In genomic region chr11:76620471-76620870, GRCh38 we compare ENCODE assay signal across 22 cellular contexts. TPM values are rescaled to one million over a fixed set of nuclear protein-coding genes. Genes with fewer than 3 reads are reported as not detected.
A peak's percentile ranks its signal among the peaks of the same experiment; 100 is the strongest.
DNase-seq lines count a peak whose midpoint lies in the region; ATAC-seq, FAIRE-seq and TF ChIP-seq lines count a peak whose summit lies in the region.
"Had no signal": no experiment of that assay in that cellular context is flagged by ENCODE, and none has a peak within 500 bp of the region (broad histone marks: within the 10 kb centered on the region; RNA-seq: fewer than 3 reads in every experiment).

No MANE protein-coding gene starts in this region.

- DNase-seq in AG09319 (ENCODE audit: extremely low read depth, low read depth) (peak; percentile 51), HT1080 (ENCODE audit: low read depth) (peak; percentile 37), bronchial epithelial cell (ENCODE audit: low read depth) (peak; percentile 20), kidney glomerular epithelial cell (lab: John Stamatoyannopoulos, UW) (peak; percentile 7), GM23338 (ENCODE audit: low spot score) (no peak), GM13976 (ENCODE audit: low spot score) (no peak)
- DNase-seq in activated T-helper 1 cell treated with anti-CD3 and anti-CD28 coated beads, Interleukin-12 subunit alpha, Interleukin-12 subunit beta, Interleukin-2, Interleukin-4 antibody, amounts not matched to agents 30 ng/mL and 10 ng/mL and 1 ng/mL, durations not matched to agents 14 hours and 24 hours and 36 hours (ENCODE audit: low spot score) = no peak
- DNase-seq: activated CD4-positive, alpha-beta T cell treated with anti-CD3 and anti-CD28 coated beads, Interleukin-2, amount 10 ng/mL, durations not matched to agents 24 days and 14 days; activated T-cell treated with anti-CD3 and anti-CD28 coated beads, Interleukin-2, amount 50 U/mL, for 48 hours; DMS79 treated with DMSO at 0.1 percent for 48 hours; effector CD4-positive, alpha-beta T cell; glutamatergic neuron; KG1; left cardiac atrium; NCI-H146; NCI-H774 had no signal

- ATAC-seq in GM23338 (no peak), GM21529 (IDR thresholded peaks at IDR 0.05; ENCODE audit: unreplicated experiment) (no peak)
- ATAC-seq: left cardiac atrium, Right ventricle myocardium inferior had no signal

- H3K9me2 ChIP-seq in GM23338 (ENCODE audit: insufficient read depth) = no peaks in the 10 kb centered on the region; the same call in 1 of the 2 replicates

- H3K27ac ChIP-seq in GM23338 (ENCODE audit: low read depth) = no peak overlapping the region
- H3K27ac ChIP-seq: BLaER1 had no signal

- peaks cover 15% of the 10 kb centered on the region; the same call in 2 of the 3 replicates for H3K9me3 Mint-ChIP-seq in GM23338
- H3K9me3 Mint-ChIP-seq in activated T-helper 1 cell treated with anti-CD3 and anti-CD28 coated beads, Interleukin-12 subunit alpha, Interleukin-12 subunit beta, Interleukin-2, Interleukin-4 antibody, amounts not matched to agents 30 ng/mL and 10 ng/mL and 1 ng/mL, durations not matched to agents 14 hours and 24 hours and 36 hours = peaks cover 10% of the 10 kb centered on the region

- FAIRE-seq in bronchial epithelial cell (lab: Jason Lieb, UNC) = no peak
- FAIRE-seq: GM12878 had no signal

- H3K36me3 ChIP-seq in bronchial epithelial cell (ENCODE audit: control insufficient read depth, insufficient read depth, low read length) (no peaks in the 10 kb centered on the region), GM23338 (ENCODE audit: insufficient read depth) (no peaks in the 10 kb centered on the region)
- H3K36me3 ChIP-seq: BLaER1, thoracic aorta had no signal

- H3K4me3 ChIP-seq in bronchial epithelial cell (ENCODE audit: low read depth, low read length) (no peak overlapping the region), GM23338 (no peak overlapping the region)
- H3K4me3 ChIP-seq: BLaER1, GM12878, thoracic aorta had no signal

- in situ Hi-C loops in GM13976 (cut with MboI; ENCODE audit: low sequenced_read_pairs, unreplicated experiment) = no loop called here

- H3K4me1 Mint-ChIP-seq in GM23338 = peaks cover 8% of the 10 kb centered on the region; the same call in 2 of the 3 replicates
- H3K4me1 Mint-ChIP-seq in activated T-helper 1 cell treated with anti-CD3 and anti-CD28 coated beads, Interleukin-12 subunit alpha, Interleukin-12 subunit beta, Interleukin-2, Interleukin-4 antibody, amounts not matched to agents 30 ng/mL and 10 ng/mL and 1 ng/mL, durations not matched to agents 14 hours and 24 hours and 36 hours (ENCODE audit: low read depth) = no peaks in the 10 kb centered on the region

- no peaks in the 10 kb centered on the region for H3K4me1 ChIP-seq in GM23338 (ENCODE audit: insufficient read depth)

- H3K79me2 ChIP-seq in GM23338 (replicated peaks; ENCODE audit: insufficient read depth) = no peaks in the 10 kb centered on the region

- H2AFZ ChIP-seq in GM23338 = no peak overlapping the region

- H3K27me3 ChIP-seq in bronchial epithelial cell (ENCODE audit: control insufficient read depth, insufficient read depth, low read length) (no peaks in the 10 kb centered on the region), GM23338 (ENCODE audit: insufficient read depth) (no peaks in the 10 kb centered on the region)
- H3K27me3 ChIP-seq: BLaER1 had no signal

- H3K27ac Mint-ChIP-seq in GM23338 = no peak overlapping the region
- H3K27ac Mint-ChIP-seq in activated T-helper 1 cell treated with anti-CD3 and anti-CD28 coated beads, Interleukin-12 subunit alpha, Interleukin-12 subunit beta, Interleukin-2, Interleukin-4 antibody, amounts not matched to agents 30 ng/mL and 10 ng/mL and 1 ng/mL, durations not matched to agents 14 hours and 24 hours and 36 hours = no peak overlapping the region
- H3K27ac Mint-ChIP-seq: activated CD4-positive, alpha-beta T cell treated with anti-CD3 and anti-CD28 coated beads, Interleukin-2, amount 10 ng/mL, durations not matched to agents 24 days and 14 days; T-helper 2 cell treated with Interferon-gamma antibody and Interleukin-4, amounts not matched to agents 5 μg/mL and 100 μg/mL, for 36 hours had no signal

- intact Hi-C loops in activated T-helper 1 cell treated with anti-CD3 and anti-CD28 coated beads, Interleukin-12 subunit alpha, Interleukin-12 subunit beta, Interleukin-2, Interleukin-4 antibody, amounts not matched to agents 30 ng/mL and 10 ng/mL and 1 ng/mL, durations not matched to agents 14 hours and 24 hours and 36 hours (cut with micrococcal nuclease) = loop anchor here (10.0 kb wide), 1 partner anchor 184 kb away; no protein-coding TSS in a partner anchor

- peaks cover 11% of the 10 kb centered on the region for H3K27me3 Mint-ChIP-seq in GM23338 (ENCODE audit: insufficient read depth, low read depth, poor library complexity)
- peaks cover 21% of the 10 kb centered on the region for H3K27me3 Mint-ChIP-seq in activated T-helper 1 cell treated with anti-CD3 and anti-CD28 coated beads, Interleukin-12 subunit alpha, Interleukin-12 subunit beta, Interleukin-2, Interleukin-4 antibody, amounts not matched to agents 30 ng/mL and 10 ng/mL and 1 ng/mL, durations not matched to agents 14 hours and 24 hours and 36 hours (ENCODE audit: insufficient read depth)

- H3K4me2 ChIP-seq in GM23338 = no peak overlapping the region
- H3K4me2 ChIP-seq: BLaER1 had no signal

- no peaks in the 10 kb centered on the region for H3F3A ChIP-seq in GM23338 (replicated peaks; ENCODE audit: low read depth)

- TF ChIP-seq CTCF in AG09319 (IDR thresholded peaks at IDR 0.05; ENCODE audit: low read depth, low read length) = no peak
- TF ChIP-seq CTCF in bronchial epithelial cell (IDR thresholded peaks at IDR 0.05; ENCODE audit: insufficient read depth, low read length, severe bottlenecking) = no peak
- TF ChIP-seq CTCF in GM23338 (conservative IDR thresholded peaks at IDR 0.05; ENCODE audit: low read depth in 2 of 2) = no peak
- TF ChIP-seq CTCF in GM13976 (IDR thresholded peaks at IDR 0.05; ENCODE audit: borderline replicate concordance, control extremely low read depth, extremely low read depth, insufficient read depth, missing control alignments) = no peak

- no peaks in the 10 kb centered on the region for H4K20me1 ChIP-seq in GM23338 (replicated peaks; ENCODE audit: insufficient read depth)
- H4K20me1 ChIP-seq: BLaER1 had no signal

- H3K4me3 Mint-ChIP-seq in GM23338 = no peak overlapping the region
- H3K4me3 Mint-ChIP-seq in activated T-helper 1 cell treated with anti-CD3 and anti-CD28 coated beads, Interleukin-12 subunit alpha, Interleukin-12 subunit beta, Interleukin-2, Interleukin-4 antibody, amounts not matched to agents 30 ng/mL and 10 ng/mL and 1 ng/mL, durations not matched to agents 14 hours and 24 hours and 36 hours = no peak overlapping the region
- H3K4me3 Mint-ChIP-seq: activated CD4-positive, alpha-beta T cell treated with anti-CD3 and anti-CD28 coated beads, Interleukin-2, amount 10 ng/mL, durations not matched to agents 24 days and 14 days; T-helper 2 cell treated with Interferon-gamma antibody and Interleukin-4, amounts not matched to agents 5 μg/mL and 100 μg/mL, for 36 hours had no signal

- H3K36me3 Mint-ChIP-seq in GM23338 (ENCODE audit: low read depth) = peaks cover 7% of the 10 kb centered on the region; the same call in 1 of the 3 replicates
- peaks cover 5% of the 10 kb centered on the region for H3K36me3 Mint-ChIP-seq in activated T-helper 1 cell treated with anti-CD3 and anti-CD28 coated beads, Interleukin-12 subunit alpha, Interleukin-12 subunit beta, Interleukin-2, Interleukin-4 antibody, amounts not matched to agents 30 ng/mL and 10 ng/mL and 1 ng/mL, durations not matched to agents 14 hours and 24 hours and 36 hours (ENCODE audit: low read depth)

TF ChIP-seq in GM23338, 12 proteins besides CTCF, POLR2A, EP300 and RAD21 (continues in another document):
- TF ChIP-seq ETS1 (IDR thresholded peaks at IDR 0.05) (no peak), STAT1 (IDR thresholded peaks at IDR 0.05; ENCODE audit: unreplicated experiment) (no peak), EZH2phosphoT487 (IDR thresholded peaks at IDR 0.05; ENCODE audit: unreplicated experiment) (no peak), NANOG (IDR thresholded peaks at IDR 0.05; ENCODE audit: borderline replicate concordance) (no peak)

RNA-seq across cellular contexts. Expression of gene LRRC32, which starts 50.1 kb away (rescaled TPM):
- total RNA-seq in HT1080 (2014; rRNA removed; shearing (Covaris generic)) = 0.06 and 0.17 TPM in 2 replicates
- polyA plus RNA-seq in HT1080 (2015; cell fraction: cytosol; rRNA removed) = 0.03 TPM in 2 replicates
- polyA plus RNA-seq in HT1080 (2015; cell fraction: nucleus; rRNA removed) = 0.06 and 0.14 TPM in 2 replicates
- 0.26 TPM in 1 of 2 replicates, not detected in the other for total RNA-seq in bronchial epithelial cell
- 0.42 and 0.89 TPM in 2 replicates for total RNA-seq in GM23338 (2014; rRNA removed; shearing (Covaris generic))
- polyA plus RNA-seq in GM23338 (2016; fragmentation: Nextera tagmentation; extraction: Ambion mirVana) = 0.52 and 0.58 TPM in 2 replicates
- total RNA-seq in activated T-helper 1 cell treated with anti-CD3 and anti-CD28 coated beads, Interleukin-12 subunit alpha, Interleukin-12 subunit beta, Interleukin-2, Interleukin-4 antibody, amounts not matched to agents 30 ng/mL and 10 ng/mL and 1 ng/mL, durations not matched to agents 14 hours and 24 hours and 36 hours = 5.5 and 5.7 TPM in 2 replicates

Comparison
In these comparisons a context has a peak if more than half of its experiments do, and no peak if none do; other contexts are left out.
1. DNase-seq: peak in AG09319 (single experiment), HT1080 (single experiment), bronchial epithelial cell (single experiment) and kidney glomerular epithelial cell (single experiment); none in GM23338 (single experiment), activated T-helper 1 cell treated with anti-CD3 and anti-CD28 coated beads, Interleukin-12 subunit alpha, Interleukin-12 subunit beta, Interleukin-2, Interleukin-4 antibody, amounts not matched to agents 30 ng/mL and 10 ng/mL and 1 ng/mL, durations not matched to agents 14 hours and 24 hours and 36 hours (single experiment) and GM13976 (single experiment).